In genomic region chr18:59096098-59096779, GRCh38 we compare ENCODE assay signal across 12 cellular contexts. TPM values are rescaled to one million over a fixed set of nuclear protein-coding genes. Genes with fewer than 3 reads are reported as not detected.
DNase-seq lines count a peak whose midpoint lies in the region; ATAC-seq, FAIRE-seq and TF ChIP-seq lines count a peak whose summit lies in the region.
"Had no signal": no experiment of that assay in that cellular context is flagged by ENCODE, and none has a peak within 500 bp of the region (broad histone marks: within the 10 kb centered on the region; RNA-seq: fewer than 3 reads in every experiment).

No MANE protein-coding gene starts in this region.

- peaks cover 0 to 11% (median 6%) of the 10 kb centered on the region in 5 donors for H3K27me3 Mint-ChIP-seq in naive thymus-derived CD4-positive, alpha-beta T cell

- H3K27ac Mint-ChIP-seq in naive thymus-derived CD4-positive, alpha-beta T cell: no peak overlapping the region

- CTCF ChIA-PET in naive thymus-derived CD4-positive, alpha-beta T cell (lab: Charles Lee): no interaction called here

- no peaks in the 10 kb centered on the region for H3K9me3 ChIP-seq in naive thymus-derived CD4-positive, alpha-beta T cell (ENCODE audit: control insufficient read depth in 2 of 3, low read length in 3 of 3)
- H3K9me3 ChIP-seq: psoas muscle, upper lobe of right lung had no signal

- TF ChIP-seq POLR2A in GM12891 (IDR thresholded peaks at IDR 0.05; ENCODE audit: low read depth, low read length): no peak

- H3K36me3 Mint-ChIP-seq in naive thymus-derived CD4-positive, alpha-beta T cell: no peaks in the 10 kb centered on the region

- no peaks in the 10 kb centered on the region for H3K36me3 ChIP-seq in naive thymus-derived CD4-positive, alpha-beta T cell (ENCODE audit: control insufficient read depth in 2 of 3, insufficient read depth in 3 of 3, low read length in 3 of 3)
- H3K36me3 ChIP-seq: upper lobe of right lung had no signal

- intact Hi-C loops in naive thymus-derived CD4-positive, alpha-beta T cell (cut with micrococcal nuclease): no loop called here

- no peaks in the 10 kb centered on the region for H3K27me3 ChIP-seq in naive thymus-derived CD4-positive, alpha-beta T cell (ENCODE audit: control insufficient read depth in 2 of 2, insufficient read depth in 2 of 2, low read length in 2 of 2)
- H3K27me3 ChIP-seq: upper lobe of right lung had no signal

- peaks cover 0 to 3% (median 0%) of the 10 kb centered on the region in 11 donors for H3K9me3 Mint-ChIP-seq in naive thymus-derived CD4-positive, alpha-beta T cell

- H3K27ac ChIP-seq in naive thymus-derived CD4-positive, alpha-beta T cell (ENCODE audit: low read depth, low read length): no peak overlapping the region
- H3K27ac ChIP-seq: psoas muscle, upper lobe of right lung had no signal

- DNase-seq in DMS153 treated with DMSO at 0.1 percent for 48 hours (lab: John Stamatoyannopoulos, UW; ENCODE audit: unreplicated experiment) (peak; percentile 99), NCI-H1694 (lab: John Stamatoyannopoulos, UW) (peak; percentile 6), NCI-H524 treated with DMSO at 0.1 percent for 48 hours (lab: John Stamatoyannopoulos, UW) (peak; percentile 90), GM12891 (ENCODE audit: insufficient read length, low spot score) (no peak)
- DNase-seq in naive thymus-derived CD4-positive, alpha-beta T cell: no peak
- DNase-seq: activated CD8-positive, alpha-beta memory T cell treated with anti-CD3 and anti-CD28 coated beads, Interleukin-2, amount 50 U/mL, for 4 hours; Kasumi-1; psoas muscle; upper lobe of right lung had no signal

- H3K4me3 ChIP-seq in naive thymus-derived CD4-positive, alpha-beta T cell (ENCODE audit: low read length): no peak overlapping the region
- H3K4me3 ChIP-seq: psoas muscle, upper lobe of right lung had no signal

- no peaks in the 10 kb centered on the region for H3K4me1 Mint-ChIP-seq in naive thymus-derived CD4-positive, alpha-beta T cell

- no peak overlapping the region for H3K4me3 Mint-ChIP-seq in naive thymus-derived CD4-positive, alpha-beta T cell

- POLR2A ChIA-PET in naive thymus-derived CD4-positive, alpha-beta T cell (lab: Charles Lee): no interaction called here

- ATAC-seq in HG02588 (IDR thresholded peaks at IDR 0.05; ENCODE audit: unreplicated experiment) (no peak), HG02798 (IDR thresholded peaks at IDR 0.05; ENCODE audit: poor library complexity, unreplicated experiment) (no peak)
- no peak for ATAC-seq in naive thymus-derived CD4-positive, alpha-beta T cell
- ATAC-seq: psoas muscle, upper lobe of right lung had no signal

- FAIRE-seq in islet of Langerhans (lab: Jason Lieb, UNC): peak; percentile 99
- no peak for FAIRE-seq in GM12891 (lab: Jason Lieb, UNC)

- H3K4me1 ChIP-seq in naive thymus-derived CD4-positive, alpha-beta T cell (ENCODE audit: control insufficient read depth in 2 of 2, insufficient read depth in 2 of 2, low read length in 2 of 2): no peaks in the 10 kb centered on the region
- H3K4me1 ChIP-seq: psoas muscle, upper lobe of right lung had no signal

TF ChIP-seq in GM12891, 5 proteins besides CTCF, POLR2A, EP300 and RAD21:
- TF ChIP-seq TAF1 (IDR thresholded peaks at IDR 0.05; ENCODE audit: low read depth, low read length) (no peak), SPI1 (IDR thresholded peaks at IDR 0.05; ENCODE audit: low read depth, low read length) (no peak), POLR2AphosphoS5 (IDR thresholded peaks at IDR 0.05; ENCODE audit: low read depth, low read length) (no peak), POU2F2 (IDR thresholded peaks at IDR 0.05; ENCODE audit: low read depth, low read length) (no peak), PAX5 (IDR thresholded peaks at IDR 0.05; ENCODE audit: insufficient read depth, low read length, severe bottlenecking) (no peak)

RNA-seq across cellular contexts. Expression of gene SEC11C, which starts 43.4 kb away (rescaled TPM):
- total RNA-seq in naive thymus-derived CD4-positive, alpha-beta T cell: 100 to 1,000 TPM in 1 of 5 experiments, 10 to 100 TPM in 4; 41.4 to 111 (median 53.8) TPM
- polyA plus RNA-seq in naive thymus-derived CD4-positive, alpha-beta T cell: 100 to 1,000 TPM in 1 of 2 donors, 10 to 100 TPM in 1; 92.4 to 137 TPM
- 98.1 TPM for polyA plus RNA-seq in GM12891 (2012; ENCODE audit: low read depth, missing spikeins)

Comparison
In these comparisons a context has a peak if more than half of its experiments do, and no peak if none do; other contexts are left out.
1. DNase-seq: peak in DMS153 treated with DMSO at 0.1 percent for 48 hours (single experiment), NCI-H1694 (single experiment) and NCI-H524 treated with DMSO at 0.1 percent for 48 hours (single experiment); none in naive thymus-derived CD4-positive, alpha-beta T cell (0 of 9) and GM12891 (single experiment).